Comparison of ENCODE assay signal across 8 cellular contexts in genomic region chr16:4487955-4488481, GRCh38. TPM values are rescaled to one million over a fixed set of nuclear protein-coding genes. Genes with fewer than 3 reads are reported as not detected.
DNase-seq lines count a peak whose midpoint lies in the region; ATAC-seq and TF ChIP-seq lines count a peak whose summit lies in the region.

No MANE protein-coding gene starts in this region.

- H3K4me1 ChIP-seq in CD4-positive, alpha-beta memory T cell (ENCODE audit: insufficient read depth, low read length) = peaks cover 84% of the 10 kb centered on the region
- peaks cover 18% of the 10 kb centered on the region for H3K4me1 ChIP-seq in PC-3 (ENCODE audit: insufficient read depth, low read length)

- H3K9me2 ChIP-seq in PC-3 (replicated peaks; ENCODE audit: low read length) = no peaks in the 10 kb centered on the region

- H3F3A ChIP-seq in PC-3 (ENCODE audit: low read length, unreplicated experiment) = peaks cover 6% of the 10 kb centered on the region

- peaks cover 40 to 49% of the 10 kb centered on the region in 2 donors for H3K36me3 Mint-ChIP-seq in CD4-positive, alpha-beta memory T cell
- H3K36me3 Mint-ChIP-seq in naive thymus-derived CD8-positive, alpha-beta T cell = peaks cover 5 to 67% (median 25%) of the 10 kb centered on the region in 3 donors

- POLR2A ChIA-PET in CD4-positive, alpha-beta memory T cell (lab: Charles Lee; ENCODE audit: partially characterized antibody) = interaction anchor here (0.6 to 8.2 kb wide), 10 partner anchors 11 to 1353 kb away, joined by 3 to 150 read pairs (median 6); partner anchors contain the start of genes CDIP1, CORO7, HMOX2 and NMRAL1
- POLR2A ChIA-PET in PC-3 (lab: Charles Lee; ENCODE audit: unreplicated experiment) = no interaction called here
- POLR2A ChIA-PET in naive thymus-derived CD8-positive, alpha-beta T cell (lab: Charles Lee) = interaction anchor here (0.6 to 10.1 kb wide), 10 partner anchors 12 to 1476 kb away, joined by 3 to 207 read pairs (median 4); partner anchors contain the start of genes HMOX2, NMRAL1 and TFAP4

- no peak overlapping the region for H2AFZ ChIP-seq in PC-3 (ENCODE audit: low read length)

- peaks cover 36 to 70% (median 57%) of the 10 kb centered on the region in 4 donors for H3K4me1 Mint-ChIP-seq in CD4-positive, alpha-beta memory T cell
- H3K4me1 Mint-ChIP-seq in naive thymus-derived CD8-positive, alpha-beta T cell = peaks cover 22 to 79% (median 65%) of the 10 kb centered on the region in 4 donors

- intact Hi-C loops in CD4-positive, alpha-beta memory T cell (cut with micrococcal nuclease) = loop anchor here (1.0 kb wide), 2 partner anchors 12 to 17 kb away; partner anchors contain the start of gene HMOX2
- intact Hi-C loops in PC-3 (cut with micrococcal nuclease) = no loop called here

- CTCF ChIA-PET in CD4-positive, alpha-beta memory T cell (lab: Charles Lee; ENCODE audit: partially characterized antibody) = interaction anchor here (0.7 to 21.5 kb wide), 9 partner anchors 11 to 1303 kb away, joined by 3 to 343 read pairs (median 4); partner anchors contain the start of genes HMOX2 and NMRAL1
- CTCF ChIA-PET in PC-3 (lab: Charles Lee) = interaction anchor here (0.5 kb wide), 1 partner anchor 9 kb away, joined by 5 read pairs; no protein-coding TSS in a partner anchor

- H3K36me3 ChIP-seq in CD4-positive, alpha-beta memory T cell (ENCODE audit: insufficient read depth, low read length) = peaks cover 15% of the 10 kb centered on the region
- peaks cover 3% of the 10 kb centered on the region for H3K36me3 ChIP-seq in PC-3 (ENCODE audit: low read depth, low read length)

- no TSS peak for BruUV-seq in PC-3 (replicated peaks; lab: Mats Ljungman, UMichigan)

- H3K4me3 ChIP-seq in CD4-positive, alpha-beta memory T cell (ENCODE audit: low read length in 2 of 2) = peak overlapping the region in 1 of 2 donors; percentile 33
- no peak overlapping the region for H3K4me3 ChIP-seq in PC-3 (ENCODE audit: low read length)

- no peaks in the 10 kb centered on the region for H3K9me3 ChIP-seq in CD4-positive, alpha-beta memory T cell (ENCODE audit: control insufficient read depth in 1 of 2, low read length in 2 of 2)
- H3K9me3 ChIP-seq in PC-3 (ENCODE audit: low read length) = no peaks in the 10 kb centered on the region

- no peaks in the 10 kb centered on the region for H3K27me3 Mint-ChIP-seq in CD4-positive, alpha-beta memory T cell
- no peaks in the 10 kb centered on the region for H3K27me3 Mint-ChIP-seq in naive thymus-derived CD8-positive, alpha-beta T cell

- TF ChIP-seq CTCF in PC-3 (conservative IDR thresholded peaks at IDR 0.05; ENCODE audit: low read depth, low read length) = no peak

- H3K9me3 Mint-ChIP-seq in CD4-positive, alpha-beta memory T cell = no peaks in the 10 kb centered on the region
- H3K9me3 Mint-ChIP-seq in naive thymus-derived CD8-positive, alpha-beta T cell = no peaks in the 10 kb centered on the region

- H3K4me3 Mint-ChIP-seq in CD4-positive, alpha-beta memory T cell = peak overlapping the region; percentile 56 to 91 (median 81)
- H3K4me3 Mint-ChIP-seq in naive thymus-derived CD8-positive, alpha-beta T cell = peak overlapping the region; percentile 54 to 78 (median 74)

- peak in 3 of 5 donors; percentile 40 to 54 (median 42) for DNase-seq in CD4-positive, alpha-beta memory T cell
- no peak for DNase-seq in PC-3
- DNase-seq in dermis blood vessel endothelial cell = peak; percentile 78
- peak in 1 of 10 donors; percentile 38 for DNase-seq in naive thymus-derived CD8-positive, alpha-beta T cell
- no peak for DNase-seq in NCI-H82 (lab: John Stamatoyannopoulos, UW)

- H3K27me3 ChIP-seq in CD4-positive, alpha-beta memory T cell (ENCODE audit: insufficient read depth, low read length) = no peaks in the 10 kb centered on the region
- H3K27me3 ChIP-seq in PC-3 (ENCODE audit: low read length) = no peaks in the 10 kb centered on the region

- H3K27ac ChIP-seq in CD4-positive, alpha-beta memory T cell (ENCODE audit: low read depth, low read length) = peak overlapping the region; percentile 50
- H3K27ac ChIP-seq in PC-3 (ENCODE audit: low read length) = no peak overlapping the region

- H3K27ac Mint-ChIP-seq in CD4-positive, alpha-beta memory T cell = peak overlapping the region; percentile 81 to 98 (median 97)
- peak overlapping the region; percentile 91 to 99 (median 96) for H3K27ac Mint-ChIP-seq in naive thymus-derived CD8-positive, alpha-beta T cell

- H3K79me2 ChIP-seq in PC-3 (ENCODE audit: low read length) = peaks cover 50% of the 10 kb centered on the region

- H4K20me1 ChIP-seq in PC-3 (ENCODE audit: low read length) = no peaks in the 10 kb centered on the region

- H3K9ac ChIP-seq in PC-3 (ENCODE audit: low read length) = no peak overlapping the region

- H3K4me2 ChIP-seq in PC-3 (ENCODE audit: low read length) = peak overlapping the region; percentile 17; the same call in 1 of the 2 replicates

- ATAC-seq in PC-3 = no peak
- ATAC-seq in naive thymus-derived CD8-positive, alpha-beta T cell = peak; percentile 42 to 47
- no peak for ATAC-seq in GM18517 (IDR thresholded peaks at IDR 0.05; ENCODE audit: unreplicated experiment)
- ATAC-seq in HG03439 (IDR thresholded peaks at IDR 0.05; ENCODE audit: unreplicated experiment) = no peak
- ATAC-seq in GM21786 (IDR thresholded peaks at IDR 0.05; ENCODE audit: unreplicated experiment) = no peak

RNA-seq across cellular contexts. Expression of gene HMOX2, which starts 11.8 kb away (rescaled TPM):
- 10 to 100 TPM; 64.1 to 72.4 TPM for total RNA-seq in CD4-positive, alpha-beta memory T cell
- polyA plus RNA-seq in CD4-positive, alpha-beta memory T cell = 100 to 1,000 TPM; 164 to 206 TPM
- 86.9 and 88.1 TPM in 2 replicates for total RNA-seq in PC-3 (2014; rRNA removed)
- 122 and 158 TPM in 2 replicates for total RNA-seq in dermis blood vessel endothelial cell
- 10 to 100 TPM; 64.3 to 71.9 TPM for total RNA-seq in naive thymus-derived CD8-positive, alpha-beta T cell
- polyA plus RNA-seq in naive thymus-derived CD8-positive, alpha-beta T cell = 100 to 1,000 TPM; 123 to 210 (median 145) TPM

RNA-seq across cellular contexts. Expression of gene NMRAL1, which starts 13.6 kb away (rescaled TPM):
- total RNA-seq in CD4-positive, alpha-beta memory T cell = 10 to 100 TPM; 61.6 to 61.8 TPM
- polyA plus RNA-seq in CD4-positive, alpha-beta memory T cell = 10 to 100 TPM; 55.1 to 65.7 TPM
- total RNA-seq in PC-3 (2014; rRNA removed) (92.6 and 119 TPM in 2 replicates), dermis blood vessel endothelial cell (57.1 and 65.2 TPM in 2 replicates)
- 10 to 100 TPM; 53.7 to 63.1 TPM for total RNA-seq in naive thymus-derived CD8-positive, alpha-beta T cell
- polyA plus RNA-seq in naive thymus-derived CD8-positive, alpha-beta T cell = 10 to 100 TPM; 52.3 to 67.9 (median 62.9) TPM

RNA-seq across cellular contexts. Expression of gene CDIP1, which starts 50.6 kb away (rescaled TPM):
- total RNA-seq in CD4-positive, alpha-beta memory T cell = 10 to 100 TPM; 19.0 to 21.1 TPM
- polyA plus RNA-seq in CD4-positive, alpha-beta memory T cell = 10 to 100 TPM; 10.2 to 15.7 TPM
- total RNA-seq in PC-3 (2014; rRNA removed) (7.1 and 8.7 TPM in 2 replicates), dermis blood vessel endothelial cell (12.9 and 17.3 TPM in 2 replicates)
- total RNA-seq in naive thymus-derived CD8-positive, alpha-beta T cell = 10 to 100 TPM; 23.4 to 25.5 TPM
- polyA plus RNA-seq in naive thymus-derived CD8-positive, alpha-beta T cell = 10 to 100 TPM; 18.2 to 25.3 (median 25.0) TPM

Comparison
In these comparisons a context has a peak if more than half of its experiments do, and no peak if none do; other contexts are left out.
1. DNase-seq: peak in CD4-positive, alpha-beta memory T cell (3 of 5) and dermis blood vessel endothelial cell (single experiment); none in PC-3 (single experiment) and NCI-H82 (single experiment).
2. ATAC-seq: peak in naive thymus-derived CD8-positive, alpha-beta T cell (2 of 2); none in PC-3 (single experiment), GM18517 (single experiment), HG03439 (single experiment) and GM21786 (single experiment).